In genomic region chr19:46860125-46860845, GRCh38 we compare ENCODE assay signal across 1 cellular context.
A peak's percentile ranks its signal among the peaks of the same experiment; 100 is the strongest.
TF ChIP-seq lines count a peak whose summit lies in the region.

No MANE protein-coding gene starts in this region.

TF ChIP-seq in HepG2, 621 proteins besides CTCF, POLR2A, EP300 and RAD21 (continued from another document and continues in another):
- TF ChIP-seq RERE (CRISPR knock-in tag; IDR thresholded peaks at IDR 0.05; ENCODE audit: low read depth) (no peak; the same call in 1 of the 2 replicates), TARDBP (CRISPR knock-in tag; IDR thresholded peaks at IDR 0.05) (peak; percentile 14; the same call in 1 of the 2 replicates), ATF7-NPFF (CRISPR knock-in tag; IDR thresholded peaks at IDR 0.05; ENCODE audit: low read depth) (peak; percentile 90), STAG1 (CRISPR knock-in tag; IDR thresholded peaks at IDR 0.05) (no peak), ZNF549 (CRISPR knock-in tag; IDR thresholded peaks at IDR 0.05) (peak; percentile 24; the same call in 1 of the 2 replicates), ELF3 (CRISPR knock-in tag; IDR thresholded peaks at IDR 0.05) (no peak; the same call in 1 of the 2 replicates), KLF11 (CRISPR knock-in tag; IDR thresholded peaks at IDR 0.05) (peak; percentile 92; the same call in 1 of the 2 replicates), ARID5B (CRISPR knock-in tag; IDR thresholded peaks at IDR 0.05) (no peak; the same call in 1 of the 2 replicates), HHEX (CRISPR knock-in tag; IDR thresholded peaks at IDR 0.05) (no peak), MZF1 (CRISPR knock-in tag; IDR thresholded peaks at IDR 0.05; ENCODE audit: borderline replicate concordance) (no peak), TCF7 (IDR thresholded peaks at IDR 0.05; ENCODE audit: low read depth) (no peak), WIZ (CRISPR knock-in tag; IDR thresholded peaks at IDR 0.05) (peak; percentile 86; the same call in 1 of the 2 replicates), ZNF143 (CRISPR knock-in tag; IDR thresholded peaks at IDR 0.05) (peak; percentile 22; the same call in 1 of the 2 replicates), ZBTB3 (CRISPR knock-in tag; IDR thresholded peaks at IDR 0.05; ENCODE audit: borderline replicate concordance, low read depth) (peak; percentile 90; the same call in 1 of the 2 replicates), LBX2 (CRISPR knock-in tag; IDR thresholded peaks at IDR 0.05; ENCODE audit: borderline replicate concordance) (0 out of 2 replicates have a peak, but pooled peaks have one; percentile 48), BORCS8-MEF2B (CRISPR knock-in tag; IDR thresholded peaks at IDR 0.05) (peak; percentile 63; the same call in 1 of the 2 replicates), CBX1 (IDR thresholded peaks at IDR 0.05; ENCODE audit: low read depth) (peak; percentile 60), ZNF761 (CRISPR knock-in tag; conservative IDR thresholded peaks at IDR 0.05) (peak; percentile 96), ZNF777 (CRISPR knock-in tag; IDR thresholded peaks at IDR 0.05) (peak; percentile 85; the same call in 1 of the 2 replicates), JDP2 (CRISPR knock-in tag; IDR thresholded peaks at IDR 0.05; ENCODE audit: borderline replicate concordance) (no peak), SKI (IDR thresholded peaks at IDR 0.05; ENCODE audit: partially characterized antibody) (peak; percentile 14), ARHGAP35 (CRISPR knock-in tag; IDR thresholded peaks at IDR 0.05; ENCODE audit: borderline replicate concordance) (0 out of 2 replicates have a peak, but pooled peaks have one; percentile 41), ZFP91 (CRISPR knock-in tag; IDR thresholded peaks at IDR 0.05; ENCODE audit: borderline replicate concordance) (peak; percentile 88), ZNF367 (CRISPR knock-in tag; IDR thresholded peaks at IDR 0.05; ENCODE audit: borderline replicate concordance) (no peak), ZMYM3 (CRISPR knock-in tag; IDR thresholded peaks at IDR 0.05) (no peak)
- TF ChIP-seq, protein P1, sequence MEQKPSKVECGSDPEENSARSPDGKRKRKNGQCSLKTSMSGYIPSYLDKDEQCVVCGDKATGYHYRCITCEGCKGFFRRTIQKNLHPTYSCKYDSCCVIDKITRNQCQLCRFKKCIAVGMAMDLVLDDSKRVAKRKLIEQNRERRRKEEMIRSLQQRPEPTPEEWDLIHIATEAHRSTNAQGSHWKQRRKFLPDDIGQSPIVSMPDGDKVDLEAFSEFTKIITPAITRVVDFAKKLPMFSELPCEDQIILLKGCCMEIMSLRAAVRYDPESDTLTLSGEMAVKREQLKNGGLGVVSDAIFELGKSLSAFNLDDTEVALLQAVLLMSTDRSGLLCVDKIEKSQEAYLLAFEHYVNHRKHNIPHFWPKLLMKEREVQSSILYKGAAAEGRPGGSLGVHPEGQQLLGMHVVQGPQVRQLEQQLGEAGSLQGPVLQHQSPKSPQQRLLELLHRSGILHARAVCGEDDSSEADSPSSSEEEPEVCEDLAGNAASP (CRISPR knock-in tag; IDR thresholded peaks at IDR 0.05; ENCODE audit: borderline replicate concordance), result no peak
- TF ChIP-seq, protein P2, sequence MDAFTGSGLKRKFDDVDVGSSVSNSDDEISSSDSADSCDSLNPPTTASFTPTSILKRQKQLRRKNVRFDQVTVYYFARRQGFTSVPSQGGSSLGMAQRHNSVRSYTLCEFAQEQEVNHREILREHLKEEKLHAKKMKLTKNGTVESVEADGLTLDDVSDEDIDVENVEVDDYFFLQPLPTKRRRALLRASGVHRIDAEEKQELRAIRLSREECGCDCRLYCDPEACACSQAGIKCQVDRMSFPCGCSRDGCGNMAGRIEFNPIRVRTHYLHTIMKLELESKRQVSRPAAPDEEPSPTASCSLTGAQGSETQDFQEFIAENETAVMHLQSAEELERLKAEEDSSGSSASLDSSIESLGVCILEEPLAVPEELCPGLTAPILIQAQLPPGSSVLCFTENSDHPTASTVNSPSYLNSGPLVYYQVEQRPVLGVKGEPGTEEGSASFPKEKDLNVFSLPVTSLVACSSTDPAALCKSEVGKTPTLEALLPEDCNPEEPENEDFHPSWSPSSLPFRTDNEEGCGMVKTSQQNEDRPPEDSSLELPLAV (CRISPR knock-in tag; conservative IDR thresholded peaks at IDR 0.05; ENCODE audit: low read depth), result 0 out of 2 replicates have a peak, but pooled peaks have one; percentile 79
- TF ChIP-seq, protein P3, sequence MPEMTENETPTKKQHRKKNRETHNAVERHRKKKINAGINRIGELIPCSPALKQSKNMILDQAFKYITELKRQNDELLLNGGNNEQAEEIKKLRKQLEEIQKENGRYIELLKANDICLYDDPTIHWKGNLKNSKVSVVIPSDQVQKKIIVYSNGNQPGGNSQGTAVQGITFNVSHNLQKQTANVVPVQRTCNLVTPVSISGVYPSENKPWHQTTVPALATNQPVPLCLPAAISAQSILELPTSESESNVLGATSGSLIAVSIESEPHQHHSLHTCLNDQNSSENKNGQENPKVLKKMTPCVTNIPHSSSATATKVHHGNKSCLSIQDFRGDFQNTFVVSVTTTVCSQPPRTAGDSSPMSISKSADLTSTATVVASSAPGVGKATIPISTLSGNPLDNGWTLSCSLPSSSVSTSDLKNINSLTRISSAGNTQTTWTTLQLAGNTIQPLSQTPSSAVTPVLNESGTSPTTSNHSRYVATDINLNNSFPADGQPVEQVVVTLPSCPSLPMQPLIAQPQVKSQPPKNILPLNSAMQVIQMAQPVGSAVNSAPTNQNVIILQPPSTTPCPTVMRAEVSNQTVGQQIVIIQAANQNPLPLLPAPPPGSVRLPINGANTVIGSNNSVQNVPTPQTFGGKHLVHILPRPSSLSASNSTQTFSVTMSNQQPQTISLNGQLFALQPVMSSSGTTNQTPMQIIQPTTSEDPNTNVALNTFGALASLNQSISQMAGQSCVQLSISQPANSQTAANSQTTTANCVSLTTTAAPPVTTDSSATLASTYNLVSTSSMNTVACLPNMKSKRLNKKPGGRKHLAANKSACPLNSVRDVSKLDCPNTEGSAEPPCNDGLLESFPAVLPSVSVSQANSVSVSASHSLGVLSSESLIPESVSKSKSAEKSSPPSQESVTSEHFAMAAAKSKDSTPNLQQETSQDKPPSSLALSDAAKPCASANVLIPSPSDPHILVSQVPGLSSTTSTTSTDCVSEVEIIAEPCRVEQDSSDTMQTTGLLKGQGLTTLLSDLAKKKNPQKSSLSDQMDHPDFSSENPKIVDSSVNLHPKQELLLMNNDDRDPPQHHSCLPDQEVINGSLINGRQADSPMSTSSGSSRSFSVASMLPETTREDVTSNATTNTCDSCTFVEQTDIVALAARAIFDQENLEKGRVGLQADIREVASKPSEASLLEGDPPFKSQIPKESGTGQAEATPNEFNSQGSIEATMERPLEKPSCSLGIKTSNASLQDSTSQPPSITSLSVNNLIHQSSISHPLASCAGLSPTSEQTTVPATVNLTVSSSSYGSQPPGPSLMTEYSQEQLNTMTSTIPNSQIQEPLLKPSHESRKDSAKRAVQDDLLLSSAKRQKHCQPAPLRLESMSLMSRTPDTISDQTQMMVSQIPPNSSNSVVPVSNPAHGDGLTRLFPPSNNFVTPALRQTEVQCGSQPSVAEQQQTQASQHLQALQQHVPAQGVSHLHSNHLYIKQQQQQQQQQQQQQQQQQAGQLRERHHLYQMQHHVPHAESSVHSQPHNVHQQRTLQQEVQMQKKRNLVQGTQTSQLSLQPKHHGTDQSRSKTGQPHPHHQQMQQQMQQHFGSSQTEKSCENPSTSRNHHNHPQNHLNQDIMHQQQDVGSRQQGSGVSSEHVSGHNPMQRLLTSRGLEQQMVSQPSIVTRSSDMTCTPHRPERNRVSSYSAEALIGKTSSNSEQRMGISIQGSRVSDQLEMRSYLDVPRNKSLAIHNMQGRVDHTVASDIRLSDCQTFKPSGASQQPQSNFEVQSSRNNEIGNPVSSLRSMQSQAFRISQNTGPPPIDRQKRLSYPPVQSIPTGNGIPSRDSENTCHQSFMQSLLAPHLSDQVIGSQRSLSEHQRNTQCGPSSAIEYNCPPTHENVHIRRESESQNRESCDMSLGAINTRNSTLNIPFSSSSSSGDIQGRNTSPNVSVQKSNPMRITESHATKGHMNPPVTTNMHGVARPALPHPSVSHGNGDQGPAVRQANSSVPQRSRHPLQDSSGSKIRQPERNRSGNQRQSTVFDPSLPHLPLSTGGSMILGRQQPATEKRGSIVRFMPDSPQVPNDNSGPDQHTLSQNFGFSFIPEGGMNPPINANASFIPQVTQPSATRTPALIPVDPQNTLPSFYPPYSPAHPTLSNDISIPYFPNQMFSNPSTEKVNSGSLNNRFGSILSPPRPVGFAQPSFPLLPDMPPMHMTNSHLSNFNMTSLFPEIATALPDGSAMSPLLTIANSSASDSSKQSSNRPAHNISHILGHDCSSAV (CRISPR knock-in tag; IDR thresholded peaks at IDR 0.05; ENCODE audit: borderline replicate concordance), result no peak
- TF ChIP-seq, protein P4, sequence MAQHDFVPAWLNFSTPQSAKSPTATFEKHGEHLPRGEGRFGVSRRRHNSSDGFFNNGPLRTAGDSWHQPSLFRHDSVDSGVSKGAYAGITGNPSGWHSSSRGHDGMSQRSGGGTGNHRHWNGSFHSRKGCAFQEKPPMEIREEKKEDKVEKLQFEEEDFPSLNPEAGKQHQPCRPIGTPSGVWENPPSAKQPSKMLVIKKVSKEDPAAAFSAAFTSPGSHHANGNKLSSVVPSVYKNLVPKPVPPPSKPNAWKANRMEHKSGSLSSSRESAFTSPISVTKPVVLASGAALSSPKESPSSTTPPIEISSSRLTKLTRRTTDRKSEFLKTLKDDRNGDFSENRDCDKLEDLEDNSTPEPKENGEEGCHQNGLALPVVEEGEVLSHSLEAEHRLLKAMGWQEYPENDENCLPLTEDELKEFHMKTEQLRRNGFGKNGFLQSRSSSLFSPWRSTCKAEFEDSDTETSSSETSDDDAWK (CRISPR knock-in tag; IDR thresholded peaks at IDR 0.05), result no peak
